ENCODE assay signal across 8 cellular contexts in genomic region chr4:51843309-51844156, GRCh38. TPM values are rescaled to one million over a fixed set of nuclear protein-coding genes. Genes with fewer than 3 reads are reported as not detected.
A peak's percentile ranks its signal among the peaks of the same experiment; 100 is the strongest.
DNase-seq lines count a peak whose midpoint lies in the region; ATAC-seq and TF ChIP-seq lines count a peak whose summit lies in the region.

No MANE protein-coding gene starts in this region.

- WGBS in esophagus, 2 donors, result 0 to 1% methylated on average over 34 to 58 of the region's 64 CpGs

- peaks cover 0 to 7% (median 0%) of the 10 kb centered on the region in 3 donors for H3K27me3 Mint-ChIP-seq in naive B cell

- TF ChIP-seq CTCF in GM13976 (IDR thresholded peaks at IDR 0.05; ENCODE audit: borderline replicate concordance, control extremely low read depth, extremely low read depth, insufficient read depth, missing control alignments), result no peak
- TF ChIP-seq CTCF in HEK293 (tag by site-specific recombination; IDR thresholded peaks at IDR 0.05), result no peak

- in situ Hi-C loops in GM13976 (cut with MboI; ENCODE audit: low sequenced_read_pairs, unreplicated experiment), result no loop called here

- POLR2A ChIA-PET in HEK293 (lab: Yijun Ruan, JAX), result interaction anchor here (0.8 to 1.2 kb wide), 4 partner anchors 9 to 870 kb away, joined by 3 to 4 read pairs (median 4); no protein-coding TSS in a partner anchor

- H3K36me3 Mint-ChIP-seq in naive B cell, result peaks cover 0 to 8% of the 10 kb centered on the region in 2 donors

- no peaks in the 10 kb centered on the region for H3K9me3 Mint-ChIP-seq in naive B cell

- H3K4me3 ChIP-seq in HEK293 (ENCODE audit: low read depth, low read length), result peak overlapping the region; percentile 70
- H3K4me3 ChIP-seq in esophagus (ENCODE audit: low read depth in 1 of 2, low read length in 2 of 2), result peak overlapping the region; percentile 78 to 80

- H3K27ac Mint-ChIP-seq in naive B cell, result peak overlapping the region in 5 of 6 donors; percentile 69 to 95 (median 83)

- peak overlapping the region; percentile 91 to 99 (median 98) for H3K4me3 Mint-ChIP-seq in naive B cell

- H3K36me3 ChIP-seq in HEK293 (ENCODE audit: control insufficient read depth in 2 of 2, insufficient read depth in 1 of 2, low read length in 2 of 2) (peaks cover 0 to 8% of the 10 kb centered on the region in 2 experiments; a peak in 1 of 3 replicates), esophagus (ENCODE audit: control insufficient read depth in 2 of 2, insufficient read depth in 2 of 2, low read length in 1 of 2) (no peaks in the 10 kb centered on the region)

- DNase-seq in GM13976 (ENCODE audit: low spot score) (peak; percentile 79), NCI-H1930 (lab: John Stamatoyannopoulos, UW) (peak; percentile 7 to 23), naive B cell (peak; percentile 32), mesenteric fat pad (ENCODE audit: low spot score) (no peak)
- DNase-seq in activated T-cell treated with anti-CD3 and anti-CD28 coated beads, Interleukin-2, amount 50 U/mL, for 1 hour, result peak; percentile 60
- peak; percentile 46 to 69 (median 60) for DNase-seq in stimulated activated naive CD4-positive, alpha-beta T cell (lab: John Stamatoyannopoulos, UW)

- H3K27ac ChIP-seq in HEK293 (ENCODE audit: extremely low read depth, low read depth, low read length) (peak overlapping the region; percentile 86), esophagus (ENCODE audit: low read depth in 2 of 2, low read length in 1 of 2) (peak overlapping the region; percentile 89 to 95)

- H3K9me3 ChIP-seq in HEK293 (ENCODE audit: control insufficient read depth, insufficient read depth, low read depth, low read length) (no peaks in the 10 kb centered on the region), esophagus (ENCODE audit: control insufficient read depth in 2 of 2, insufficient read depth in 1 of 2, low read depth in 1 of 2, low read length in 1 of 2) (no peaks in the 10 kb centered on the region)

- H3K27me3 ChIP-seq in esophagus (ENCODE audit: control insufficient read depth in 1 of 2, insufficient read depth in 2 of 2, low read length in 2 of 2), result no peaks in the 10 kb centered on the region

- H3K4me1 Mint-ChIP-seq in naive B cell, result peaks cover 13 to 33% (median 19%) of the 10 kb centered on the region in 3 donors

- CTCF ChIA-PET in HEK293 (lab: Yijun Ruan, JAX), result no interaction called here

- H3K4me1 ChIP-seq in HEK293 (ENCODE audit: control insufficient read depth, insufficient read depth, low read length) (no peaks in the 10 kb centered on the region), esophagus (ENCODE audit: control insufficient read depth in 2 of 2, insufficient read depth in 2 of 2, low read length in 1 of 2) (no peaks in the 10 kb centered on the region)

- peak; percentile 3 to 11 for ATAC-seq in naive B cell (ENCODE audit: low read depth in 2 of 2)

TF ChIP-seq in HEK293, 187 proteins besides CTCF, POLR2A, EP300 and RAD21 (continues in another document):
- TF ChIP-seq ZNF398 (tag by site-specific recombination; IDR thresholded peaks at IDR 0.05) (peak; percentile 76), SP3 (tag by site-specific recombination; IDR thresholded peaks at IDR 0.05) (peak; percentile 71), KLF9 (tag by site-specific recombination; IDR thresholded peaks at IDR 0.05; ENCODE audit: low read depth) (peak; percentile 23; the same call in 1 of the 2 replicates), KLF16 (tag by site-specific recombination; IDR thresholded peaks at IDR 0.05) (peak; percentile 19; the same call in 1 of the 2 replicates), KLF8 (tag by site-specific recombination; IDR thresholded peaks at IDR 0.05) (peak; percentile 52; the same call in 1 of the 2 replicates), WT1 (tag by site-specific recombination; IDR thresholded peaks at IDR 0.05) (peak; percentile 9; the same call in 1 of the 2 replicates), ZNF658 (tag by site-specific recombination; IDR thresholded peaks at IDR 0.05) (no peak), ZNF585B (tag by site-specific recombination; IDR thresholded peaks at IDR 0.05) (no peak), KLF1 (tag by site-specific recombination; IDR thresholded peaks at IDR 0.05) (0 out of 2 replicates have a peak, but pooled peaks have one; percentile 14), GLIS1 (tag by site-specific recombination; IDR thresholded peaks at IDR 0.05) (0 out of 2 replicates have a peak, but pooled peaks have one; percentile 22), ZNF488 (tag by site-specific recombination; IDR thresholded peaks at IDR 0.05) (no peak), ZFHX2 (tag by site-specific recombination; conservative IDR thresholded peaks at IDR 0.05) (0 out of 2 replicates have a peak, but pooled peaks have one; percentile 27), SP2 (tag by site-specific recombination; IDR thresholded peaks at IDR 0.05) (0 out of 2 replicates have a peak, but pooled peaks have one; percentile 26), ZNF121 (tag by site-specific recombination; IDR thresholded peaks at IDR 0.05) (no peak), ZNF341 (tag by site-specific recombination; IDR thresholded peaks at IDR 0.05; ENCODE audit: low read depth) (peak; percentile 87), PRDM10 (tag by site-specific recombination; IDR thresholded peaks at IDR 0.05) (no peak), KLF17 (tag by site-specific recombination; IDR thresholded peaks at IDR 0.05) (0 out of 2 replicates have a peak, but pooled peaks have one; percentile 13)
- TF ChIP-seq, protein P1, sequence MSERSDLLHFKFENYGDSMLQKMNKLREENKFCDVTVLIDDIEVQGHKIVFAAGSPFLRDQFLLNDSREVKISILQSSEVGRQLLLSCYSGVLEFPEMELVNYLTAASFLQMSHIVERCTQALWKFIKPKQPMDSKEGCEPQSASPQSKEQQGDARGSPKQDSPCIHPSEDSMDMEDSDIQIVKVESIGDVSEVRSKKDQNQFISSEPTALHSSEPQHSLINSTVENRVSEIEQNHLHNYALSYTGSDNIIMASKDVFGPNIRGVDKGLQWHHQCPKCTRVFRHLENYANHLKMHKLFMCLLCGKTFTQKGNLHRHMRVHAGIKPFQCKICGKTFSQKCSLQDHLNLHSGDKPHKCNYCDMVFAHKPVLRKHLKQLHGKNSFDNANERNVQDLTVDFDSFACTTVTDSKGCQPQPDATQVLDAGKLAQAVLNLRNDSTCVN (tag by site-specific recombination; optimal IDR thresholded peaks at IDR 0.05), result peak; percentile 32

RNA-seq across cellular contexts. Expression of gene DCUN1D4, which starts 0.6 kb away (rescaled TPM):
- 1 to 10 TPM; 9.2 to 9.7 TPM for polyA plus RNA-seq in esophagus
- 10 to 100 TPM in 4 of 6 donors, 1 to 10 TPM in 2; 9.2 to 14.4 (median 11.9) TPM for polyA plus RNA-seq in naive B cell (ENCODE audit: low read depth in 6 of 6)
- 59.1 TPM for total RNA-seq in mesenteric fat pad
